8 cellular contexts compared by ENCODE assay signal in genomic region chr11:19953909-19954308, GRCh38.
DNase-seq lines count a peak whose midpoint lies in the region; ATAC-seq, FAIRE-seq and TF ChIP-seq lines count a peak whose summit lies in the region.

No MANE protein-coding gene starts in this region.

- H3K4me2 ChIP-seq in keratinocyte (ENCODE audit: control insufficient read depth, extremely low read depth, insufficient read depth, low read depth, low read length), result no peak overlapping the region

- no peak overlapping the region for H3K4me3 Mint-ChIP-seq in Caco-2 (ENCODE audit: unreplicated experiment)
- no peak overlapping the region for H3K4me3 Mint-ChIP-seq in effector memory CD8-positive, alpha-beta T cell

- TF ChIP-seq CTCF in Caco-2 (IDR thresholded peaks at IDR 0.05; ENCODE audit: insufficient read depth in 1 of 2, low read depth in 1 of 2, low read length in 1 of 2, severe bottlenecking in 1 of 2, unreplicated experiment in 1 of 2), result peak; percentile 41 to 66
- TF ChIP-seq CTCF in NB4 (IDR thresholded peaks at IDR 0.05; ENCODE audit: low read depth, low read length), result peak; percentile 24
- TF ChIP-seq CTCF in brain microvascular endothelial cell (IDR thresholded peaks at IDR 0.05; ENCODE audit: low read depth, low read length, missing control alignments), result peak; percentile 81
- TF ChIP-seq CTCF in keratinocyte (optimal IDR thresholded peaks at IDR 0.05 in 1 of 3, IDR thresholded peaks at IDR 0.05 in 1 of 3, conservative IDR thresholded peaks at IDR 0.05 in 1 of 3; ENCODE audit: extremely low read depth in 1 of 3, insufficient read depth in 2 of 3, low read length in 3 of 3), result peak; percentile 47 to 71 (median 69)

- H3K27ac Mint-ChIP-seq in Caco-2 (ENCODE audit: unreplicated experiment), result no peak overlapping the region
- no peak overlapping the region for H3K27ac Mint-ChIP-seq in effector memory CD8-positive, alpha-beta T cell

- no peaks in the 10 kb centered on the region for H4K20me1 ChIP-seq in keratinocyte (ENCODE audit: control insufficient read depth, extremely low read depth, insufficient read depth, low read length)

- no peaks in the 10 kb centered on the region; the same call in 1 of the 2 replicates for H3K36me3 ChIP-seq in Caco-2 (ENCODE audit: control insufficient read depth, insufficient read depth, low read length)
- peaks cover 15% of the 10 kb centered on the region for H3K36me3 ChIP-seq in brain microvascular endothelial cell (replicated peaks)
- H3K36me3 ChIP-seq in keratinocyte (ENCODE audit: control insufficient read depth in 2 of 2, extremely low read depth in 1 of 2, insufficient read depth in 2 of 2, low read length in 2 of 2), result no peaks in the 10 kb centered on the region

- CTCF ChIA-PET in Caco-2 (lab: Charles Lee), result interaction anchor here (0.6 to 1.4 kb wide), 20 partner anchors 10 to 399 kb away, joined by 3 to 14 read pairs (median 4); no protein-coding TSS in a partner anchor

- H3K4me3 ChIP-seq in Caco-2 (ENCODE audit: low read depth, low read length) (no peak overlapping the region), NB4 (ENCODE audit: low read depth, low read length) (no peak overlapping the region), brain microvascular endothelial cell (ENCODE audit: low read depth, low read length) (no peak overlapping the region), keratinocyte (ENCODE audit: control insufficient read depth in 2 of 3, extremely low read depth in 1 of 3, insufficient read depth in 2 of 3, low read depth in 1 of 3, low read length in 3 of 3) (no peak overlapping the region)

- no TSS peak for BruUV-seq in Caco-2 (replicated peaks; lab: Mats Ljungman, UMichigan)

- dilution Hi-C loops in keratinocyte (cut with MboI; ENCODE audit: extremely low pct_ligation_motif_present, low sequenced_read_pairs), result no loop called here

- TF ChIP-seq POLR2A in NB4 (IDR thresholded peaks at IDR 0.05; ENCODE audit: extremely low read depth, insufficient read length), result no peak

- intact Hi-C loops in Caco-2 (cut with micrococcal nuclease; ENCODE audit: unreplicated experiment), result loop anchor here (1.0 to 5.0 kb wide), 4 partner anchors 24 to 403 kb away; no protein-coding TSS in a partner anchor

- no peaks in the 10 kb centered on the region for H3K9me3 Mint-ChIP-seq in Caco-2 (ENCODE audit: unreplicated experiment)
- no peaks in the 10 kb centered on the region for H3K9me3 Mint-ChIP-seq in effector memory CD8-positive, alpha-beta T cell

- H3K79me2 ChIP-seq in keratinocyte (ENCODE audit: control insufficient read depth, insufficient read depth, low read length), result no peaks in the 10 kb centered on the region

- peaks cover 30% of the 10 kb centered on the region for H3K4me1 ChIP-seq in Caco-2
- H3K4me1 ChIP-seq in keratinocyte (ENCODE audit: control insufficient read depth, extremely low read depth, insufficient read depth, low read length), result peaks cover 8% of the 10 kb centered on the region

- H3K9me1 ChIP-seq in keratinocyte (ENCODE audit: control insufficient read depth, extremely low read depth, insufficient read depth, low read length), result no peaks in the 10 kb centered on the region

- H3K36me3 Mint-ChIP-seq in Caco-2 (ENCODE audit: insufficient read depth, unreplicated experiment), result no peaks in the 10 kb centered on the region
- H3K36me3 Mint-ChIP-seq in effector memory CD8-positive, alpha-beta T cell (ENCODE audit: insufficient read depth), result no peaks in the 10 kb centered on the region

- H3K9me3 ChIP-seq in Caco-2, result no peaks in the 10 kb centered on the region
- H3K9me3 ChIP-seq in keratinocyte (ENCODE audit: control insufficient read depth, low read depth, low read length), result no peaks in the 10 kb centered on the region

- H3K27ac ChIP-seq in brain microvascular endothelial cell (peak overlapping the region; percentile 52), keratinocyte (ENCODE audit: control insufficient read depth, insufficient read depth, low read length) (no peak overlapping the region)

- no peak overlapping the region for H3K9ac ChIP-seq in keratinocyte (ENCODE audit: control insufficient read depth, extremely low read depth, insufficient read depth, low read length)

- peak; percentile 48 for FAIRE-seq in keratinocyte (lab: Jason Lieb, UNC)

- H3K27me3 ChIP-seq in Caco-2 (replicated peaks; ENCODE audit: control insufficient read depth, insufficient read depth, low read length) (no peaks in the 10 kb centered on the region), brain microvascular endothelial cell (replicated peaks) (no peaks in the 10 kb centered on the region), keratinocyte (ENCODE audit: control insufficient read depth, extremely low read depth, insufficient read depth, low read length) (no peaks in the 10 kb centered on the region)

- no peak overlapping the region for H2AFZ ChIP-seq in keratinocyte (ENCODE audit: control insufficient read depth, low read length)

- H3K4me1 Mint-ChIP-seq in Caco-2 (ENCODE audit: low read depth, unreplicated experiment), result peaks cover 40% of the 10 kb centered on the region
- peaks cover 3 to 6% of the 10 kb centered on the region in 2 donors for H3K4me1 Mint-ChIP-seq in effector memory CD8-positive, alpha-beta T cell (ENCODE audit: low read depth in 2 of 2)

- H3K27me3 Mint-ChIP-seq in Caco-2 (ENCODE audit: insufficient read depth, unreplicated experiment), result no peaks in the 10 kb centered on the region
- H3K27me3 Mint-ChIP-seq in effector memory CD8-positive, alpha-beta T cell, result peaks cover 12 to 20% of the 10 kb centered on the region in 2 donors

- in situ Hi-C loops in brain microvascular endothelial cell (cut with HindIII; ENCODE audit: low pct_ligation_motif_present, low sequenced_read_pairs), result no loop called here

- DNase-seq in Caco-2 (peak; percentile 51), NB4 (ENCODE audit: low read depth) (peak; percentile 31), brain microvascular endothelial cell (peak; percentile 86), keratinocyte (ENCODE audit: low read depth, low spot score) (no peak)
- no peak for DNase-seq in effector memory CD8-positive, alpha-beta T cell
- DNase-seq in stimulated activated naive CD4-positive, alpha-beta T cell treated with Interleukin-2 at 50 U/mL for 16 hours (lab: John Stamatoyannopoulos, UW), result no peak

- no peak for ATAC-seq in HG02642 (IDR thresholded peaks at IDR 0.05; ENCODE audit: poor library complexity, unreplicated experiment)
- ATAC-seq in effector memory CD8-positive, alpha-beta T cell (replicated peaks), result no peak
- no peak for ATAC-seq in HG03139 (IDR thresholded peaks at IDR 0.05; ENCODE audit: unreplicated experiment)

- POLR2A ChIA-PET in Caco-2 (lab: Charles Lee), result interaction anchor here (1.2 kb wide), 1 partner anchor 25 kb away, joined by 3 read pairs; no protein-coding TSS in a partner anchor

Comparison
In these comparisons a context has a peak if more than half of its experiments do, and no peak if none do; other contexts are left out.
1. DNase-seq: peak in Caco-2 (2 of 2), NB4 (single experiment) and brain microvascular endothelial cell (single experiment); none in keratinocyte (single experiment), effector memory CD8-positive, alpha-beta T cell (0 of 3) and stimulated activated naive CD4-positive, alpha-beta T cell treated with Interleukin-2 at 50 U/mL for 16 hours (single experiment).
2. CTCF ChIP-seq: peak in every context shown above with its lines; median percentile 81 in brain microvascular endothelial cell; 69 in keratinocyte; 54 in Caco-2; 24 in NB4.